In genomic region chr14:99541211-99541610, GRCh38 we compare ENCODE assay signal across 1 cellular context.
TF ChIP-seq lines count a peak whose summit lies in the region.

No MANE protein-coding gene starts in this region.

TF ChIP-seq in WTC11, 78 proteins besides CTCF, POLR2A, EP300 and RAD21 (continued from another document):
- TF ChIP-seq E2F5 (CRISPR knock-in tag; IDR thresholded peaks at IDR 0.05) (no peak), USF1 (CRISPR knock-in tag; IDR thresholded peaks at IDR 0.05) (no peak), HMGXB4 (CRISPR knock-in tag; IDR thresholded peaks at IDR 0.05) (no peak), PRDM15 (CRISPR knock-in tag; IDR thresholded peaks at IDR 0.05) (no peak), GABPB1 (CRISPR knock-in tag; IDR thresholded peaks at IDR 0.05) (no peak), TP53 (CRISPR knock-in tag; IDR thresholded peaks at IDR 0.05) (no peak), ZNF232 (CRISPR knock-in tag; IDR thresholded peaks at IDR 0.05) (no peak), PREB (CRISPR knock-in tag; IDR thresholded peaks at IDR 0.05; ENCODE audit: borderline replicate concordance) (no peak), ZNF423 (CRISPR knock-in tag; IDR thresholded peaks at IDR 0.05) (no peak), FOXK1 (CRISPR knock-in tag; IDR thresholded peaks at IDR 0.05) (no peak), CREM (CRISPR knock-in tag; IDR thresholded peaks at IDR 0.05) (no peak), E2F4 (CRISPR knock-in tag; IDR thresholded peaks at IDR 0.05; ENCODE audit: borderline replicate concordance, low read depth) (no peak), JAZF1 (CRISPR knock-in tag; IDR thresholded peaks at IDR 0.05) (no peak), EMX1 (CRISPR knock-in tag; IDR thresholded peaks at IDR 0.05) (no peak), ZNF317 (CRISPR knock-in tag; IDR thresholded peaks at IDR 0.05; ENCODE audit: borderline replicate concordance, low read depth) (no peak), ATF3 (CRISPR knock-in tag; conservative IDR thresholded peaks at IDR 0.05) (no peak), ZNF138 (CRISPR knock-in tag; conservative IDR thresholded peaks at IDR 0.05) (no peak)
